ENCODE assay signal across 34 cellular contexts in genomic region chr15:36724493-36724892, GRCh38.
"Had no signal": no experiment of that assay in that cellular context is flagged by ENCODE, and none has a peak within 500 bp of the region (broad histone marks: within the 10 kb centered on the region; RNA-seq: fewer than 3 reads in every experiment).

No MANE protein-coding gene starts in this region.

- H3K4me3 Mint-ChIP-seq: activated B cell treated with CpG ODN at 0.5 μM for 24 hours; activated CD8-positive, alpha-beta T cell treated with anti-CD3 and anti-CD28 coated beads for 36 hours; activated naive CD8-positive, alpha-beta T cell; activated T-cell treated with anti-CD3 and anti-CD28 coated beads, Interleukin-2, amount 50 U/mL, for 4 hours; activated T-helper 17 cell treated with anti-CD3 and anti-CD28 coated beads, Interleukin-2, amount 50 U/mL, for 72 hours; effector memory CD8-positive, alpha-beta T cell; T-helper 17 cell; T-helper 2 cell treated with Interferon-gamma antibody and Interleukin-4, amounts not matched to agents 5 μg/mL and 100 μg/mL, for 36 hours had no signal

- H3K27me3 ChIP-seq: brain microvascular endothelial cell, esophagus muscularis mucosa, foreskin keratinocyte, gastrocnemius medialis had no signal

- H3K4me1 Mint-ChIP-seq: activated B cell treated with CpG ODN at 0.5 μM for 24 hours; activated T-helper 17 cell treated with anti-CD3 and anti-CD28 coated beads, Interleukin-2, amount 50 U/mL, for 72 hours; T-helper 17 cell had no signal

- H3K36me3 ChIP-seq: brain microvascular endothelial cell, esophagus muscularis mucosa, gastrocnemius medialis, WERI-Rb-1 had no signal

- H3K9me3 Mint-ChIP-seq: activated B cell treated with CpG ODN at 0.5 μM for 24 hours; activated CD8-positive, alpha-beta T cell treated with anti-CD3 and anti-CD28 coated beads for 36 hours; activated T-cell treated with anti-CD3 and anti-CD28 coated beads, Interleukin-2, amount 50 U/mL, for 4 hours; activated T-helper 17 cell treated with anti-CD3 and anti-CD28 coated beads, Interleukin-2, amount 50 U/mL, for 72 hours; effector memory CD8-positive, alpha-beta T cell; T-helper 2 cell treated with Interferon-gamma antibody and Interleukin-4, amounts not matched to agents 5 μg/mL and 100 μg/mL, for 36 hours had no signal

- H3K4me3 ChIP-seq: esophagus muscularis mucosa, gastrocnemius medialis had no signal

- H3K27ac ChIP-seq: brain microvascular endothelial cell, esophagus muscularis mucosa, foreskin keratinocyte, gastrocnemius medialis, WERI-Rb-1 had no signal

- ATAC-seq: activated CD4-positive, CD25-positive, alpha-beta regulatory T cell treated with anti-CD3 and anti-CD28 coated beads, Interleukin-2, amount 50 U/mL, for 24 hours; activated CD8-positive, alpha-beta T cell treated with anti-CD3 and anti-CD28 coated beads for 36 hours; activated T-cell treated with anti-CD3 and anti-CD28 coated beads, Interleukin-2, amount 50 U/mL, for 4 hours; activated T-helper 17 cell treated with anti-CD3 and anti-CD28 coated beads, Interleukin-2, amount 50 U/mL, for 72 hours; effector memory CD8-positive, alpha-beta T cell; foreskin keratinocyte; gastrocnemius medialis; T-helper 17 cell had no signal

- H3K27me3 Mint-ChIP-seq: activated B cell treated with CpG ODN at 0.5 μM for 24 hours; activated CD8-positive, alpha-beta T cell treated with anti-CD3 and anti-CD28 coated beads for 36 hours; activated naive CD8-positive, alpha-beta T cell; activated T-helper 17 cell treated with anti-CD3 and anti-CD28 coated beads, Interleukin-2, amount 50 U/mL, for 72 hours; effector memory CD8-positive, alpha-beta T cell; T-helper 17 cell had no signal

- H3K9me3 ChIP-seq: esophagus muscularis mucosa, gastrocnemius medialis had no signal

- H3K4me1 ChIP-seq: esophagus muscularis mucosa, foreskin keratinocyte, gastrocnemius medialis had no signal

- DNase-seq: activated B cell treated with CpG ODN at 0.5 μM for 24 hours; activated CD4-positive, alpha-beta T cell treated with anti-CD3 and anti-CD28 coated beads for 48 hours; activated CD4-positive, alpha-beta T cell treated with anti-CD3 and anti-CD28 coated beads, Interleukin-2, amount 50 U/mL, for 1 hour; activated CD4-positive, alpha-beta T cell treated with anti-CD3 and anti-CD28 coated beads, Interleukin-2, amount 50 U/mL, for 48 hours; activated CD8-positive, alpha-beta memory T cell treated with anti-CD3 and anti-CD28 coated beads for 24 hours; activated CD8-positive, alpha-beta T cell treated with anti-CD3 and anti-CD28 coated beads for 36 hours; activated effector memory CD4-positive, alpha-beta T cell treated with Interleukin-2 at 50 U/mL for 16 hours; activated gamma-delta T cell treated with Interleukin-2 at 50 U/mL for 16 hours; activated naive CD4-positive, alpha-beta T cell treated with anti-CD3 and anti-CD28 coated beads, Interleukin-2, amount 50 U/mL, for 16 hours; activated naive CD4-positive, alpha-beta T cell treated with Interleukin-2 at 50 U/mL for 16 hours; activated T-cell treated with anti-CD3 and anti-CD28 coated beads, Interleukin-2, amount 50 U/mL, for 4 hours; amniotic stem cell; anterior cingulate cortex; brain microvascular endothelial cell; cortex of kidney; dermis blood vessel endothelial cell; effector CD4-positive, alpha-beta T cell; effector memory CD8-positive, alpha-beta T cell; erythroblast; foreskin keratinocyte; gastrocnemius medialis; glutamatergic neuron; T-helper 1 cell; T-helper 17 cell; T1000; WERI-Rb-1 had no signal

- FAIRE-seq: astrocyte, bronchial epithelial cell, colon had no signal

- H3K27ac Mint-ChIP-seq: activated B cell treated with CpG ODN at 0.5 μM for 24 hours; activated CD8-positive, alpha-beta T cell treated with anti-CD3 and anti-CD28 coated beads for 36 hours; activated naive CD8-positive, alpha-beta T cell; activated T-helper 17 cell treated with anti-CD3 and anti-CD28 coated beads, Interleukin-2, amount 50 U/mL, for 72 hours; effector memory CD8-positive, alpha-beta T cell; T-helper 17 cell; T-helper 2 cell treated with Interferon-gamma antibody and Interleukin-4, amounts not matched to agents 5 μg/mL and 100 μg/mL, for 36 hours had no signal
